8 cellular contexts compared by ENCODE assay signal in the genomic region with DNA sequence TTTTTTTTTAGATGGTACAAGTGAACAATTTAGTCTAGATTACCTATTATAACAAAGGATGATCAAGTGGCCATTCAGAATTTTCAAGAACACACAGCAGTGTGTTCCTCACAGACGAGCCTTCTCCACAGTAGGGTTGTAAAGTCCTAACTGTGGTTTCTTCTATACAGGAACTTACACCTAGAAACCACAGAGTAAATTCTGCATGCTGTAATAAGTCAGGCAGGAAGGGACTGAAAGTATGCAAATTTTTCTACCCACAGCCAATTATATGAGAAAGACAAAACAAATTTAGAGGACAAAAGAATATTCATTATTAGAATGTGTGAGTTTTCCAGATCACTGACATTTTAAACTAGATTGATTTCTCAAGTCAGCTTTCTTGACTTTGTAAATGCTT.
A peak's percentile ranks its signal among the peaks of the same experiment; 100 is the strongest.
DNase-seq lines count a peak whose midpoint lies in the region; ATAC-seq and FAIRE-seq lines count a peak whose summit lies in the region.

No MANE protein-coding gene starts in this region.

- peaks cover 0 to 3% (median 0%) of the 10 kb centered on the region in 7 donors for H3K9me3 Mint-ChIP-seq in naive B cell

- peak overlapping the region in 5 of 6 donors; percentile 10 to 91 (median 83) for H3K27ac Mint-ChIP-seq in naive B cell

- no peak for FAIRE-seq in HTR-8/SVneo (lab: Jason Lieb, UNC)

- H3K27me3 Mint-ChIP-seq in naive B cell = no peaks in the 10 kb centered on the region

- H3K4me1 Mint-ChIP-seq in naive B cell = peaks cover 31 to 50% (median 49%) of the 10 kb centered on the region in 3 donors

- DNase-seq in NOMO-1 treated with DMSO at 0.1 percent for 48 hours (lab: John Stamatoyannopoulos, UW; ENCODE audit: unreplicated experiment) (peak; percentile 85), naive B cell (peak; percentile 63), T-helper 9 cell (no peak), HTR-8/SVneo (ENCODE audit: insufficient read length, low spot score) (no peak), DMS153 treated with DMSO at 0.1 percent for 48 hours (lab: John Stamatoyannopoulos, UW; ENCODE audit: unreplicated experiment) (no peak)
- DNase-seq in stimulated activated CD4-positive, alpha-beta T cell treated with anti-CD3 and anti-CD28 coated beads, Interleukin-2, amount 100 ng/mL, for 48 hours = no peak

- peak; percentile 96 for ATAC-seq in GM19025 (IDR thresholded peaks at IDR 0.05; ENCODE audit: low read depth, unreplicated experiment)
- ATAC-seq in HG02870 (IDR thresholded peaks at IDR 0.05; ENCODE audit: unreplicated experiment) = peak; percentile 99
- peak; percentile 100 for ATAC-seq in naive B cell (ENCODE audit: low read depth in 2 of 2)

- no peaks in the 10 kb centered on the region for H3K36me3 Mint-ChIP-seq in naive B cell

- H3K4me3 Mint-ChIP-seq in naive B cell = peak overlapping the region; percentile 52 to 81 (median 75)

Comparison
In these comparisons a context has a peak if more than half of its experiments do, and no peak if none do; other contexts are left out.
1. DNase-seq: peak in NOMO-1 treated with DMSO at 0.1 percent for 48 hours (single experiment) and naive B cell (single experiment); none in stimulated activated CD4-positive, alpha-beta T cell treated with anti-CD3 and anti-CD28 coated beads, Interleukin-2, amount 100 ng/mL, for 48 hours (0 of 2), T-helper 9 cell (single experiment), HTR-8/SVneo (single experiment) and DMS153 treated with DMSO at 0.1 percent for 48 hours (single experiment).
2. Peak in every context shown above with its lines, with median percentiles within 50 percentile points of each other: ATAC-seq.